In genomic region chr11:108592591-108593213, GRCh38 we compare ENCODE assay signal across 8 cellular contexts. TPM values are rescaled to one million over a fixed set of nuclear protein-coding genes. Genes with fewer than 3 reads are reported as not detected.
DNase-seq lines count a peak whose midpoint lies in the region; ATAC-seq and TF ChIP-seq lines count a peak whose summit lies in the region.

No MANE protein-coding gene starts in this region.

- H2AFZ ChIP-seq in PC-9 (peak overlapping the region; percentile 88), hepatocyte (peak overlapping the region; percentile 65)

- H3K27ac Mint-ChIP-seq in activated naive CD8-positive, alpha-beta T cell treated with anti-CD3 and anti-CD28 coated beads, Interleukin-2, amount 10 ng/mL, durations not matched to agents 7 days and 5 days: peak overlapping the region; percentile 73

- intact Hi-C loops in PC-9 (cut with micrococcal nuclease; ENCODE audit: unreplicated experiment): loop anchor here (1.0 to 5.0 kb wide), 7 partner anchors 24 to 470 kb away; partner anchors contain the start of genes ACAT1 and C11orf65

- peak overlapping the region; percentile 53 for H3K9ac ChIP-seq in skeletal muscle satellite cell (ENCODE audit: low read depth, low read length)

- POLR2A ChIA-PET in PC-9 (lab: Charles Lee; ENCODE audit: unreplicated experiment): interaction anchor here (0.6 to 1.0 kb wide), 5 partner anchors 24 to 1702 kb away, joined by 4 to 17 read pairs (median 4); partner anchors contain the start of gene DDX10
- POLR2A ChIA-PET in activated naive CD8-positive, alpha-beta T cell treated with anti-CD3 and anti-CD28 coated beads, Interleukin-2, amount 10 ng/mL, durations not matched to agents 7 days and 5 days (lab: Charles Lee): interaction anchor here (1.0 kb wide), 1 partner anchor 126 kb away, joined by 3 read pairs; no protein-coding TSS in a partner anchor

- H3K4me2 ChIP-seq in PC-9: peak overlapping the region; percentile 82
- H3K4me2 ChIP-seq in hepatocyte: peak overlapping the region; percentile 83
- H3K4me2 ChIP-seq in skeletal muscle satellite cell (ENCODE audit: low read length): peak overlapping the region; percentile 98

- H3K36me3 ChIP-seq in PC-9 (ENCODE audit: low read depth) (peaks cover 19% of the 10 kb centered on the region), hepatocyte (replicated peaks; ENCODE audit: insufficient read depth, low read depth) (no peaks in the 10 kb centered on the region), skeletal muscle satellite cell (ENCODE audit: insufficient read depth, low read length) (no peaks in the 10 kb centered on the region)

- TF ChIP-seq CTCF in GM12864 (IDR thresholded peaks at IDR 0.05; ENCODE audit: low read depth, low read length, missing control alignments) (no peak), PC-9 (conservative IDR thresholded peaks at IDR 0.05) (no peak), hepatocyte (IDR thresholded peaks at IDR 0.05; ENCODE audit: poor library complexity) (no peak)

- H3K9me3 ChIP-seq in PC-9 (ENCODE audit: insufficient read depth, low read depth): no peaks in the 10 kb centered on the region
- H3K9me3 ChIP-seq in hepatocyte (ENCODE audit: low read depth): no peaks in the 10 kb centered on the region
- no peaks in the 10 kb centered on the region for H3K9me3 ChIP-seq in skeletal muscle satellite cell (replicated peaks; ENCODE audit: low read length)

- ATAC-seq in HG02759 (IDR thresholded peaks at IDR 0.05; ENCODE audit: unreplicated experiment) (peak; percentile 30), HG03457 (IDR thresholded peaks at IDR 0.05; ENCODE audit: unreplicated experiment) (no peak)
- peak; percentile 17 for ATAC-seq in activated naive CD8-positive, alpha-beta T cell treated with anti-CD3 and anti-CD28 coated beads, Interleukin-2, amount 10 ng/mL, durations not matched to agents 7 days and 5 days (ENCODE audit: low read depth)

- H3K9me3 Mint-ChIP-seq in activated naive CD8-positive, alpha-beta T cell treated with anti-CD3 and anti-CD28 coated beads, Interleukin-2, amount 10 ng/mL, durations not matched to agents 7 days and 5 days: no peaks in the 10 kb centered on the region

- CTCF ChIA-PET in PC-9 (lab: Charles Lee): no interaction called here

- H3K27me3 ChIP-seq in PC-9 (ENCODE audit: insufficient read depth, low read depth) (no peaks in the 10 kb centered on the region), hepatocyte (peaks cover 6% of the 10 kb centered on the region), skeletal muscle satellite cell (ENCODE audit: control insufficient read depth, insufficient read depth, low read length) (peaks cover 8% of the 10 kb centered on the region)

- peak overlapping the region; percentile 97 for H3K27ac ChIP-seq in PC-9
- peak overlapping the region; percentile 87 for H3K27ac ChIP-seq in hepatocyte

- peak overlapping the region; percentile 98 for H3K4me3 Mint-ChIP-seq in activated naive CD8-positive, alpha-beta T cell treated with anti-CD3 and anti-CD28 coated beads, Interleukin-2, amount 10 ng/mL, durations not matched to agents 7 days and 5 days

- H3K4me1 Mint-ChIP-seq in activated naive CD8-positive, alpha-beta T cell treated with anti-CD3 and anti-CD28 coated beads, Interleukin-2, amount 10 ng/mL, durations not matched to agents 7 days and 5 days: peaks cover 14% of the 10 kb centered on the region

- H3K4me1 ChIP-seq in PC-9 (replicated peaks; ENCODE audit: insufficient read depth): peaks cover 29% of the 10 kb centered on the region
- H3K4me1 ChIP-seq in hepatocyte (ENCODE audit: insufficient read depth): peaks cover 4% of the 10 kb centered on the region
- peaks cover 5% of the 10 kb centered on the region for H3K4me1 ChIP-seq in skeletal muscle satellite cell (ENCODE audit: control insufficient read depth, insufficient read depth, low read length)

- WGBS in hepatocyte (ENCODE audit: low lambda C conversion rate, missing lambda C conversion rate): 2% methylated on average over 43 of the region's 43 CpGs

- H4K20me1 ChIP-seq in PC-9 (ENCODE audit: insufficient read depth) (no peaks in the 10 kb centered on the region), hepatocyte (ENCODE audit: insufficient read depth, poor library complexity, severe bottlenecking) (no peaks in the 10 kb centered on the region)

- BruUV-seq in PC-9 (replicated peaks; lab: Mats Ljungman, UMichigan): no TSS peak

- DNase-seq in GM12864 (ENCODE audit: low read depth): no peak
- DNase-seq in PC-9: peak in 1 of 2 experiments; percentile 28
- peak; percentile 53 for DNase-seq in activated naive CD8-positive, alpha-beta T cell treated with anti-CD3 and anti-CD28 coated beads, Interleukin-2, amount 10 ng/mL, durations not matched to agents 7 days and 5 days
- peak; percentile 55 for DNase-seq in hepatocyte (ENCODE audit: low spot score)
- DNase-seq in NCI-H2107 (lab: John Stamatoyannopoulos, UW): no peak

- H3K4me3 ChIP-seq in GM12864 (ENCODE audit: low read depth, low read length) (peak overlapping the region; percentile 77), PC-9 (peak overlapping the region; percentile 74), hepatocyte (peak overlapping the region; percentile 44), skeletal muscle satellite cell (ENCODE audit: low read length) (peak overlapping the region; percentile 85)

- H3K27me3 Mint-ChIP-seq in activated naive CD8-positive, alpha-beta T cell treated with anti-CD3 and anti-CD28 coated beads, Interleukin-2, amount 10 ng/mL, durations not matched to agents 7 days and 5 days: peaks cover 34% of the 10 kb centered on the region

- H3K79me2 ChIP-seq in PC-9 (ENCODE audit: low read depth) (peaks cover 52% of the 10 kb centered on the region), hepatocyte (peaks cover 13% of the 10 kb centered on the region)

- H3K9me2 ChIP-seq in PC-9 (ENCODE audit: insufficient read depth): peaks cover 2% of the 10 kb centered on the region; the same call in 1 of the 2 replicates
- no peaks in the 10 kb centered on the region for H3K9me2 ChIP-seq in hepatocyte (replicated peaks; ENCODE audit: insufficient read depth)

- H3F3A ChIP-seq in PC-9 (ENCODE audit: insufficient read depth, low read depth): peaks cover 13% of the 10 kb centered on the region

- peaks cover 4% of the 10 kb centered on the region for H3K36me3 Mint-ChIP-seq in activated naive CD8-positive, alpha-beta T cell treated with anti-CD3 and anti-CD28 coated beads, Interleukin-2, amount 10 ng/mL, durations not matched to agents 7 days and 5 days

RNA-seq across cellular contexts. Expression of gene EXPH5, which starts 0.9 kb away (rescaled TPM):
- 23.3 and 36.3 TPM in 2 replicates for total RNA-seq in PC-9 (2021)
- total RNA-seq in activated naive CD8-positive, alpha-beta T cell treated with anti-CD3 and anti-CD28 coated beads, Interleukin-2, amount 10 ng/mL, durations not matched to agents 7 days and 5 days: 1 to 10 TPM; 2.5 to 3.7 TPM
- total RNA-seq in hepatocyte: 3.6 and 4.5 TPM in 2 replicates
- 1.8 and 2.0 TPM in 2 replicates for polyA plus RNA-seq in hepatocyte
- under 0.01 and 0.66 TPM in 2 replicates for total RNA-seq in skeletal muscle satellite cell (2012; rRNA removed)

Comparison
In these comparisons a context has a peak if more than half of its experiments do, and no peak if none do; other contexts are left out.
1. DNase-seq: peak in activated naive CD8-positive, alpha-beta T cell treated with anti-CD3 and anti-CD28 coated beads, Interleukin-2, amount 10 ng/mL, durations not matched to agents 7 days and 5 days (single experiment) and hepatocyte (single experiment); none in GM12864 (single experiment) and NCI-H2107 (single experiment).
2. Peak in every context shown above with its lines, with median percentiles within 50 percentile points of each other: H3K4me3 ChIP-seq and H3K4me2 ChIP-seq.